17 cellular contexts compared by ENCODE assay signal in genomic region chr6:55704421-55704820, GRCh38.
DNase-seq lines count a peak whose midpoint lies in the region; ATAC-seq and TF ChIP-seq lines count a peak whose summit lies in the region.
"Had no signal": no experiment of that assay in that cellular context is flagged by ENCODE, and none has a peak within 500 bp of the region (broad histone marks: within the 10 kb centered on the region; RNA-seq: fewer than 3 reads in every experiment).

No MANE protein-coding gene starts in this region.

- H3K27me3 ChIP-seq in foreskin keratinocyte: no peaks in the 10 kb centered on the region
- H3K27me3 ChIP-seq: neutrophil, SJCRH30, tibial nerve had no signal

- peak; percentile 56 for DNase-seq in A172 (ENCODE audit: low spot score)
- peak; percentile 16 for DNase-seq in H4 (ENCODE audit: low spot score)
- DNase-seq in astrocyte of the hippocampus (ENCODE audit: low read depth, low spot score): peak; percentile 68
- peak; percentile 83 to 93 for DNase-seq in foreskin keratinocyte
- DNase-seq in occipital lobe (lab: John Stamatoyannopoulos, UW): no peak
- no peak for DNase-seq in OCI-M2 (lab: John Stamatoyannopoulos, UW; ENCODE audit: unreplicated experiment)
- DNase-seq in activated naive CD4-positive, alpha-beta T cell treated with Interleukin-2 at 50 U/mL for 16 hours: no peak
- DNase-seq: activated CD4-positive, alpha-beta T cell treated with anti-CD3 and anti-CD28 coated beads, Interleukin-2, amount 50 U/mL, for 4 hours; activated naive CD8-positive, alpha-beta T cell treated with anti-CD3 and anti-CD28 coated beads for 36 hours; activated T-cell treated with anti-CD3 and anti-CD28 coated beads, Interleukin-2, amount 50 U/mL, for 4 hours; Karpas-422; NCI-H146; NCI-H446 treated with DMSO at 0.1 percent for 48 hours; SJCRH30 had no signal

- H3K27ac ChIP-seq in foreskin keratinocyte: peak overlapping the region; percentile 98
- H3K27ac ChIP-seq: neutrophil, SJCRH30, tibial nerve had no signal

- peaks cover 7% of the 10 kb centered on the region for H3K4me1 ChIP-seq in foreskin keratinocyte
- H3K4me1 ChIP-seq: SJCRH30, tibial nerve had no signal

- TF ChIP-seq CTCF in foreskin keratinocyte (conservative IDR thresholded peaks at IDR 0.05): no peak

- ATAC-seq in foreskin keratinocyte: peak; percentile 99
- ATAC-seq in HG03378 (IDR thresholded peaks at IDR 0.05; ENCODE audit: unreplicated experiment): no peak
- ATAC-seq: activated T-cell treated with anti-CD3 and anti-CD28 coated beads, Interleukin-2, amount 50 U/mL, for 4 hours had no signal

Comparison
In these comparisons a context has a peak if more than half of its experiments do, and no peak if none do; other contexts are left out.
1. DNase-seq: peak in A172 (single experiment), H4 (single experiment), astrocyte of the hippocampus (single experiment) and foreskin keratinocyte (2 of 2); none in occipital lobe (single experiment), OCI-M2 (single experiment) and activated naive CD4-positive, alpha-beta T cell treated with Interleukin-2 at 50 U/mL for 16 hours (single experiment).